ENCODE assay signal across 8 cellular contexts in the genomic region with DNA sequence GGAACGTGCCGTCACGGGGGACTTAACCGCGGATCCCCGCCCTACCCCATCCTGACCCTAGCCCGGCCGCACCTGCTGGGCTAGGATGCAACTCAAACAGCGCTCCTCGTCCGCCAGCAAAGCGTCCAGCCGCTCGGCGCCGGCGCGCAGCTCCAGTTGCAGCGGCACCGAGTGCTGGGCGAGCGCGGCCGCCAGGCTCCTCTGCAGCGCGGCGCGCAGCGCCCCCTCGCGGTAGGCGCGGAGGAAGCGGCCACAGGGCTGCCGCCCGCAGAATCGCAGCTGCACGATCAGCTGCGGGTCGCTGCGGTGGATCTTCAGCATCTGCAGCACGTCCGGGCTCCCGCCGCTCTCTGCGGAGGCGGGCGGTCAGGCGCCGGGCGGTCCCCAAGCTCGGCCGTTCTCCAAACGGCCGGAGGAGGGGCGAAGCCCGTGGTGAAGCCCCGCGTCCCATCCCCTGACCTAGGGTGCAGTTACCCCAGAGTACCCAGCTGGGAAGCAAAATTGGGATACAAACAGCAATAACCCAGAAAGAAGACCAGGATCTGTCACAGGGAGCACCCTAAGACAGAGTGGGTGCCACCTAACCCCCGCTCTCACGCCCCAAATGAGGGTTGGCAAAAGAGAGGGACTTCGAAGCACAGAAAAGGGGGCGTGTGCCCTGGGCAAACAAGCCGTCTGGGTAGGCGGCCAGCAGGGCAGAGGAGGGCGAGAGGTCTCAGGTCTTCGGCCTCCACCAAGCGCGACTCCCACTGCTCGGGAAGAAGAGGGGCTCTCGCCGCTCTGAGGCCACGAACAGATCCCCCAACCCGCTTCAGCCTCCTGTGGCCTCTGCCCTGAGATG. TPM values are rescaled to one million over a fixed set of nuclear protein-coding genes. Genes with fewer than 3 reads are reported as not detected.
A peak's percentile ranks its signal among the peaks of the same experiment; 100 is the strongest.
DNase-seq lines count a peak whose midpoint lies in the region; ATAC-seq and TF ChIP-seq lines count a peak whose summit lies in the region.

No MANE protein-coding gene starts in this region.

- H3K4me3 Mint-ChIP-seq in osteocyte (ENCODE audit: unreplicated experiment), result peak overlapping the region; percentile 63

- DNase-seq in DND-41 (peak; percentile 76), SK-N-DZ (ENCODE audit: low spot score) (peak; percentile 77), globus pallidus (ENCODE audit: low spot score) (peak; percentile 72), osteocyte (ENCODE audit: extremely low spot score, unreplicated experiment) (peak; percentile 93), tibial nerve (ENCODE audit: low spot score in 2 of 2) (peak; percentile 58 to 60)
- DNase-seq in activated naive CD4-positive, alpha-beta T cell (lab: John Stamatoyannopoulos, UW), result peak; percentile 60 to 80 (median 67)

- TF ChIP-seq RAD21 in Ishikawa (IDR thresholded peaks at IDR 0.05; ENCODE audit: low read depth), result peak; percentile 83

- peaks cover 19% of the 10 kb centered on the region for H3K27me3 Mint-ChIP-seq in osteocyte (ENCODE audit: unreplicated experiment)

- no peak overlapping the region for H3K27ac Mint-ChIP-seq in osteocyte (ENCODE audit: unreplicated experiment)

- TF ChIP-seq CTCF in DND-41 (IDR thresholded peaks at IDR 0.05; ENCODE audit: borderline replicate concordance, extremely low read depth, low read length, poor library complexity, severe bottlenecking) (peak; percentile 94), osteocyte (IDR thresholded peaks at IDR 0.05) (peak; percentile 98), tibial nerve (IDR thresholded peaks at IDR 0.05) (peak; percentile 94 to 100 (median 99))

- H4K20me1 ChIP-seq in DND-41 (ENCODE audit: insufficient read depth, low read length), result peaks cover 35% of the 10 kb centered on the region

- ATAC-seq in DND-41 (ENCODE audit: insufficient read depth, low read depth) (peak; percentile 70), GM21737 (IDR thresholded peaks at IDR 0.05; ENCODE audit: unreplicated experiment) (no peak)

- H3K4me2 ChIP-seq in DND-41 (ENCODE audit: insufficient read depth, low read length), result peak overlapping the region; percentile 62

- H3K9me3 Mint-ChIP-seq in osteocyte (ENCODE audit: unreplicated experiment), result no peaks in the 10 kb centered on the region

- H3K79me2 ChIP-seq in DND-41 (ENCODE audit: insufficient read depth, low read length), result no peaks in the 10 kb centered on the region

- WGBS in tibial nerve, 2 donors, result 11 to 15% methylated on average over 31 to 39 of the region's 74 CpGs

- H3K9me3 ChIP-seq in DND-41 (ENCODE audit: insufficient read depth, low read length, severe bottlenecking), result no peaks in the 10 kb centered on the region
- no peaks in the 10 kb centered on the region for H3K9me3 ChIP-seq in tibial nerve

- peaks cover 2% of the 10 kb centered on the region for H3K36me3 Mint-ChIP-seq in osteocyte (ENCODE audit: unreplicated experiment)

- H3K27me3 ChIP-seq in DND-41 (ENCODE audit: insufficient read depth, low read length, poor library complexity), result no peaks in the 10 kb centered on the region
- H3K27me3 ChIP-seq in tibial nerve, result peaks cover 0 to 14% of the 10 kb centered on the region in 2 donors

- H3K4me1 ChIP-seq in DND-41 (ENCODE audit: insufficient read depth, low read length) (peaks cover 36% of the 10 kb centered on the region), tibial nerve (peaks cover 0 to 44% (median 20%) of the 10 kb centered on the region in 4 donors)

- H3K27ac ChIP-seq in DND-41 (ENCODE audit: low read length) (no peak overlapping the region), tibial nerve (no peak overlapping the region)

- H3K4me3 ChIP-seq in DND-41 (ENCODE audit: low read depth in 1 of 2, low read length in 2 of 2), result peak overlapping the region in 1 of 2 experiments; percentile 38; a peak in 1 of 4 replicates
- H3K4me3 ChIP-seq in tibial nerve, result peak overlapping the region in 2 of 4 donors; percentile 30 to 31

- H3K9ac ChIP-seq in DND-41 (ENCODE audit: low read depth, low read length), result no peak overlapping the region

- peaks cover 19% of the 10 kb centered on the region for H3K4me1 Mint-ChIP-seq in osteocyte (ENCODE audit: unreplicated experiment)

- H2AFZ ChIP-seq in DND-41 (ENCODE audit: low read depth, low read length), result no peak overlapping the region

- peaks cover 4% of the 10 kb centered on the region; the same call in 1 of the 2 replicates for H3K36me3 ChIP-seq in DND-41 (ENCODE audit: insufficient read depth, low read length)
- H3K36me3 ChIP-seq in tibial nerve, result no peaks in the 10 kb centered on the region

- no peak for TF ChIP-seq POLR2A in tibial nerve (IDR thresholded peaks at IDR 0.05)

- no peak for TF ChIP-seq EP300 in Ishikawa (IDR thresholded peaks at IDR 0.05; ENCODE audit: borderline replicate concordance)
- TF ChIP-seq EP300 in tibial nerve (IDR thresholded peaks at IDR 0.05), result no peak

TF ChIP-seq in Ishikawa, 13 proteins besides CTCF, POLR2A, EP300 and RAD21:
- TF ChIP-seq CEBPB (IDR thresholded peaks at IDR 0.05) (no peak), ZBTB7A (IDR thresholded peaks at IDR 0.05; ENCODE audit: low read depth) (no peak), TEAD4 (IDR thresholded peaks at IDR 0.05) (peak; percentile 17; the same call in 1 of the 2 replicates), TCF12 (IDR thresholded peaks at IDR 0.05; ENCODE audit: low read depth) (peak; percentile 45; the same call in 1 of the 2 replicates), YY1 (IDR thresholded peaks at IDR 0.05; ENCODE audit: low read depth) (0 out of 2 replicates have a peak, but pooled peaks have one; percentile 16)
- TF ChIP-seq, protein P1, sequence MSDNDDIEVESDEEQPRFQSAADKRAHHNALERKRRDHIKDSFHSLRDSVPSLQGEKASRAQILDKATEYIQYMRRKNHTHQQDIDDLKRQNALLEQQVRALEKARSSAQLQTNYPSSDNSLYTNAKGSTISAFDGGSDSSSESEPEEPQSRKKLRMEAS (IDR thresholded peaks at IDR 0.05), result peak; percentile 40; the same call in 1 of the 2 replicates

RNA-seq across cellular contexts. Expression of gene TRADD, which starts 4.2 kb away (rescaled TPM):
- 7.3 and 7.7 TPM in 2 replicates for polyA plus RNA-seq in SK-N-DZ (2014; cell fraction: cytosol; rRNA removed)
- polyA plus RNA-seq in SK-N-DZ (2014; cell fraction: nucleus; rRNA removed), result 12.7 and 14.7 TPM in 2 replicates
- total RNA-seq in osteocyte (13.4 and 14.1 TPM in 2 replicates), tibial nerve (10 to 100 TPM; 26.0 to 46.5 (median 36.2) TPM)

RNA-seq across cellular contexts. Expression of gene FBXL8, which starts 4.2 kb away (rescaled TPM):
- polyA plus RNA-seq in SK-N-DZ (2014; cell fraction: cytosol; rRNA removed), result 6.7 and 12.2 TPM in 2 replicates
- 116 and 122 TPM in 2 replicates for polyA plus RNA-seq in SK-N-DZ (2014; cell fraction: nucleus; rRNA removed)
- total RNA-seq in osteocyte, result 12.8 and 15.5 TPM in 2 replicates
- total RNA-seq in tibial nerve, result 10 to 100 TPM; 17.7 to 58.5 (median 40.0) TPM

RNA-seq across cellular contexts. Expression of gene B3GNT9, which starts 4.7 kb away (rescaled TPM):
- polyA plus RNA-seq in SK-N-DZ (2014; cell fraction: cytosol; rRNA removed), result 3.3 and 3.9 TPM in 2 replicates
- polyA plus RNA-seq in SK-N-DZ (2014; cell fraction: nucleus; rRNA removed), result 2.7 and 4.0 TPM in 2 replicates
- total RNA-seq in osteocyte (44.1 and 44.9 TPM in 2 replicates), tibial nerve (10 to 100 TPM in 3 of 4 donors, 1 to 10 TPM in 1; 9.3 to 23.1 (median 18.4) TPM)

RNA-seq across cellular contexts. Expression of gene HSF4, which starts 9.0 kb away (rescaled TPM):
- polyA plus RNA-seq in SK-N-DZ (2014; cell fraction: cytosol; rRNA removed), result 25.4 and 28.6 TPM in 2 replicates
- polyA plus RNA-seq in SK-N-DZ (2014; cell fraction: nucleus; rRNA removed), result 838 and 851 TPM in 2 replicates
- total RNA-seq in osteocyte, result 19.6 and 22.3 TPM in 2 replicates
- total RNA-seq in tibial nerve, result 100 to 1,000 TPM; 103 to 167 (median 153) TPM

RNA-seq across cellular contexts. Expression of gene NOL3, which starts 14.8 kb away (rescaled TPM):
- polyA plus RNA-seq in SK-N-DZ (2014; cell fraction: cytosol; rRNA removed), result 25.8 and 26.0 TPM in 2 replicates
- 45.7 and 50.1 TPM in 2 replicates for polyA plus RNA-seq in SK-N-DZ (2014; cell fraction: nucleus; rRNA removed)
- total RNA-seq in osteocyte (15.8 and 22.8 TPM in 2 replicates), tibial nerve (10 to 100 TPM; 55.5 to 95.4 (median 76.6) TPM)
